ENCODE assay signal across 9 cellular contexts in the genomic region with DNA sequence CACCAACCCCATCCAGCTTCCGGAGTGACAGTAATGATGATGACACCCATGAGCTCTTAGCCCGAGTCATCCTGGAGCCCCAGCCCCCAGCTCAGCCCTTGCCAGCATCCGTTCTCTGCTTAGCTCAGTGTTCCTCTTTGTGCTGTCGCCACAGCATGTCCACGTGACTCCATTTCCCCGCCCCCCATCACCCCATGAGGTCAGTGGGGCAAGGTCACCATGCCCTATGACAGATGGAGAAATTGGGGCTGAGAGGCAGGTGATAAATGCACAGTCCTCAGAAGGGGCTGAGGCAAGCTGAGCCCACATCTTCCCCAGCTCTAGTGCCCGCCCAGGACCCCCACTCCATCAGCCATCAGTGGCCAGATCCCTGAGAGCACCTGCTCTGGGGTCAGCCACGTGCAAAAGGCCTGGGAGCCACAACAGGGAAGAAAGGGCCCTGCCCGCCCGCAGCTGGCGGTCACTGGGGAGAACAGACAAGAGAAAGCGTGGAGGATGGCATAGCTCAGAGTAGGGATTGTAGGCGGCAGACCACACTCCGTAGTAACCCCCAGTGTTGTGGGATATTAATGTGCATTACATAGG. TPM values are rescaled to one million over a fixed set of nuclear protein-coding genes. Genes with fewer than 3 reads are reported as not detected.
DNase-seq lines count a peak whose midpoint lies in the region; ATAC-seq and TF ChIP-seq lines count a peak whose summit lies in the region.
"Had no signal": no experiment of that assay in that cellular context is flagged by ENCODE, and none has a peak within 500 bp of the region (broad histone marks: within the 10 kb centered on the region; RNA-seq: fewer than 3 reads in every experiment).

No MANE protein-coding gene starts in this region.

- no peak for TF ChIP-seq POLR2A in right lobe of liver (IDR thresholded peaks at IDR 0.05)

- ATAC-seq in activated B cell treated with CpG ODN at 0.5 μM for 24 hours (ENCODE audit: low read depth) = no peak
- ATAC-seq in right lobe of liver = peak; percentile 54 to 83 (median 66)
- ATAC-seq in GM18511 (IDR thresholded peaks at IDR 0.05; ENCODE audit: unreplicated experiment) = no peak
- ATAC-seq in GM18517 (IDR thresholded peaks at IDR 0.05; ENCODE audit: unreplicated experiment) = no peak
- no peak for ATAC-seq in GM19397 (IDR thresholded peaks at IDR 0.05; ENCODE audit: unreplicated experiment)

- WGBS in right lobe of liver (ENCODE audit: insufficient coverage, low coverage, low lambda C conversion rate, missing lambda C conversion rate) = 23% methylated on average over 5 of the region's 14 CpGs

- peaks cover 12% of the 10 kb centered on the region for H3K4me1 Mint-ChIP-seq in activated B cell treated with CpG ODN at 0.5 μM for 24 hours

- peak overlapping the region; percentile 35; the same call in 1 of the 2 replicates for H3K9ac ChIP-seq in BLaER1

- intact Hi-C loops in activated B cell treated with CpG ODN at 0.5 μM for 24 hours (cut with micrococcal nuclease) = no loop called here
- intact Hi-C loops in right lobe of liver (cut with DNase I) = no loop called here

- CTCF ChIA-PET in activated B cell treated with CpG ODN at 0.5 μM for 24 hours (lab: Charles Lee) = interaction anchor here (1.1 to 5.0 kb wide), 6 partner anchors 10 to 105 kb away, joined by 3 to 25 read pairs (median 4); partner anchors contain the start of gene SMIM5

- H3K27me3 ChIP-seq in BLaER1 = no peaks in the 10 kb centered on the region
- no peaks in the 10 kb centered on the region for H3K27me3 ChIP-seq in HL-60 (ENCODE audit: insufficient read depth, poor library complexity, severe bottlenecking)
- H3K27me3 ChIP-seq in right lobe of liver = no peaks in the 10 kb centered on the region

- no peaks in the 10 kb centered on the region for H3K27me3 Mint-ChIP-seq in activated B cell treated with CpG ODN at 0.5 μM for 24 hours

- no peaks in the 10 kb centered on the region for H4K20me1 ChIP-seq in BLaER1

- H3K4me3 ChIP-seq in BLaER1 (no peak overlapping the region), HL-60 (replicated peaks; ENCODE audit: insufficient read depth, low read length) (no peak overlapping the region), right lobe of liver (no peak overlapping the region)

- peak overlapping the region; percentile 62 for H3K4me2 ChIP-seq in BLaER1

- H3K9me3 ChIP-seq in BLaER1 (no peaks in the 10 kb centered on the region), right lobe of liver (no peaks in the 10 kb centered on the region)

- H3K27ac Mint-ChIP-seq in activated B cell treated with CpG ODN at 0.5 μM for 24 hours = peak overlapping the region; percentile 6

- POLR2A ChIA-PET in activated B cell treated with CpG ODN at 0.5 μM for 24 hours (lab: Charles Lee) = interaction anchor here (0.6 to 0.7 kb wide), 2 partner anchors 282 to 569 kb away, joined by 4 to 5 read pairs; partner anchors contain the start of gene TMEM94

- no peaks in the 10 kb centered on the region for H3K9me3 Mint-ChIP-seq in activated B cell treated with CpG ODN at 0.5 μM for 24 hours

- H3K4me1 ChIP-seq in BLaER1 (peaks cover 25% of the 10 kb centered on the region), right lobe of liver (peaks cover 0 to 16% (median 0%) of the 10 kb centered on the region in 4 donors)

- TF ChIP-seq CTCF in HL-60 (IDR thresholded peaks at IDR 0.05; ENCODE audit: insufficient read depth, low read length) = no peak
- no peak for TF ChIP-seq CTCF in activated B cell treated with CpG ODN at 0.5 μM for 24 hours (IDR thresholded peaks at IDR 0.05)
- no peak for TF ChIP-seq CTCF in right lobe of liver (IDR thresholded peaks at IDR 0.05)

- peak; percentile 93 to 95 for DNase-seq in HL-60 (ENCODE audit: low read depth in 1 of 2, low spot score in 1 of 2)
- no peak for DNase-seq in activated B cell treated with CpG ODN at 0.5 μM for 24 hours
- DNase-seq in right lobe of liver = peak in 1 of 3 donors; percentile 87
- no peak for DNase-seq in middle frontal gyrus (ENCODE audit: extremely low spot score, low spot score)
- DNase-seq: NCI-H2171 treated with DMSO at 0.1 percent for 48 hours had no signal

- H3K36me3 ChIP-seq in BLaER1 (no peaks in the 10 kb centered on the region), right lobe of liver (no peaks in the 10 kb centered on the region)

- no peaks in the 10 kb centered on the region for H3K36me3 Mint-ChIP-seq in activated B cell treated with CpG ODN at 0.5 μM for 24 hours (ENCODE audit: low read depth)

- H3K4me3 Mint-ChIP-seq in activated B cell treated with CpG ODN at 0.5 μM for 24 hours = no peak overlapping the region

- H3K27ac ChIP-seq in BLaER1 = peak overlapping the region; percentile 44
- H3K27ac ChIP-seq in HL-60 (replicated peaks) = peak overlapping the region; percentile 82
- no peak overlapping the region for H3K27ac ChIP-seq in right lobe of liver

RNA-seq across cellular contexts. Expression of gene ITGB4, which starts 17.1 kb away (rescaled TPM):
- total RNA-seq in activated B cell treated with CpG ODN at 0.5 μM for 24 hours = 2.1 and 2.2 TPM in 2 replicates
- total RNA-seq in right lobe of liver = 1 to 10 TPM in 5 of 6 experiments, under 1 TPM in 1; 0.92 to 4.1 (median 2.0) TPM

RNA-seq across cellular contexts. Expression of gene GALK1, which starts 26.7 kb away (rescaled TPM):
- total RNA-seq in activated B cell treated with CpG ODN at 0.5 μM for 24 hours = 14.9 and 22.9 TPM in 2 replicates
- total RNA-seq in right lobe of liver = 10 to 100 TPM; 38.6 to 87.4 (median 76.9) TPM

RNA-seq across cellular contexts. Expression of gene UNK, which starts 46.3 kb away (rescaled TPM):
- total RNA-seq in activated B cell treated with CpG ODN at 0.5 μM for 24 hours (52.3 and 61.2 TPM in 2 replicates), right lobe of liver (10 to 100 TPM in 4 of 6 experiments, 1 to 10 TPM in 2; 5.8 to 29.2 (median 11.1) TPM)

Comparison
In these comparisons a context has a peak if more than half of its experiments do, and no peak if none do; other contexts are left out.
1. H3K27ac ChIP-seq: peak in BLaER1 (single experiment) and HL-60 (single experiment); none in right lobe of liver (0 of 3).
2. DNase-seq: peak in HL-60 (2 of 2); none in activated B cell treated with CpG ODN at 0.5 μM for 24 hours (single experiment) and middle frontal gyrus (single experiment).
3. ATAC-seq: peak in right lobe of liver (4 of 4); none in activated B cell treated with CpG ODN at 0.5 μM for 24 hours (single experiment), GM18511 (single experiment), GM18517 (single experiment) and GM19397 (single experiment).